ENCODE assay signal across 1 cellular context in the genomic region with DNA sequence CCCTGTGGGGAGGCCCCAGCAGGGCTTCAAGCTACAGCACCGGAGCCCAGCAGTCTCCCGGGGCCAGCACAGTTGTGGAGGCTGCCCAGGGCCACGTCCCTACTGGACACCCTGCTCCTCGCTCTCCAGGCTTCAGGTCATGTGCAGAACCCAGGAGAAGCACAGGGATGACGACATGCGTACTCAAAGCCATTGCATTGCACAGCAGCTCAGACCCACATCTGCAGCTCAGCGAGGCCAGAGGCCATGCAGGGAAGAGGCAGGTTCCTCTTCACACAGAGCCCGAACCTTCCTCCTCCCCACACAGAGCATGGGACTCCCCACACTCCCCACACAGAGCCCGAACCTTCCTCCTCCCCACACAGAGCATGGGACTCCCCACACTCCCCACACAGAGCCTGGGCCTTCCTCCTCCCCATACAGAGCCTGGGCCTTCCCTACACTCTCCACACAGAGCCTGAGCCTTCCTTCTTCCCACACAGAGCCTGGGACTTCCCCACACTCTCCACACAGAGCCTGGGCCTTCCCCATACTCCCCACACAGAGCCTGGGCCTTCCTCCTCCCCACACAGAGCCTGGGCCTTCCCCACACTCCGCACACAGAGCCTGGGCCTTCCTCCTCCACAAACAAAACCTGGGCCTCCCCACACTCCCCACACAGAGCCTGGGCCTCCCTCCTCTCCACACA.
TF ChIP-seq lines count a peak whose summit lies in the region.

No MANE protein-coding gene starts in this region.

TF ChIP-seq in GM23338, 12 proteins besides CTCF, POLR2A, EP300 and RAD21:
- TF ChIP-seq CREB1 (CRISPR knock-in tag; IDR thresholded peaks at IDR 0.05; ENCODE audit: low read depth): no peak
- TF ChIP-seq EZH2phosphoT487 (IDR thresholded peaks at IDR 0.05; ENCODE audit: unreplicated experiment): no peak
- TF ChIP-seq JUNB (IDR thresholded peaks at IDR 0.05; ENCODE audit: unreplicated experiment): no peak
- TF ChIP-seq, protein P1, sequence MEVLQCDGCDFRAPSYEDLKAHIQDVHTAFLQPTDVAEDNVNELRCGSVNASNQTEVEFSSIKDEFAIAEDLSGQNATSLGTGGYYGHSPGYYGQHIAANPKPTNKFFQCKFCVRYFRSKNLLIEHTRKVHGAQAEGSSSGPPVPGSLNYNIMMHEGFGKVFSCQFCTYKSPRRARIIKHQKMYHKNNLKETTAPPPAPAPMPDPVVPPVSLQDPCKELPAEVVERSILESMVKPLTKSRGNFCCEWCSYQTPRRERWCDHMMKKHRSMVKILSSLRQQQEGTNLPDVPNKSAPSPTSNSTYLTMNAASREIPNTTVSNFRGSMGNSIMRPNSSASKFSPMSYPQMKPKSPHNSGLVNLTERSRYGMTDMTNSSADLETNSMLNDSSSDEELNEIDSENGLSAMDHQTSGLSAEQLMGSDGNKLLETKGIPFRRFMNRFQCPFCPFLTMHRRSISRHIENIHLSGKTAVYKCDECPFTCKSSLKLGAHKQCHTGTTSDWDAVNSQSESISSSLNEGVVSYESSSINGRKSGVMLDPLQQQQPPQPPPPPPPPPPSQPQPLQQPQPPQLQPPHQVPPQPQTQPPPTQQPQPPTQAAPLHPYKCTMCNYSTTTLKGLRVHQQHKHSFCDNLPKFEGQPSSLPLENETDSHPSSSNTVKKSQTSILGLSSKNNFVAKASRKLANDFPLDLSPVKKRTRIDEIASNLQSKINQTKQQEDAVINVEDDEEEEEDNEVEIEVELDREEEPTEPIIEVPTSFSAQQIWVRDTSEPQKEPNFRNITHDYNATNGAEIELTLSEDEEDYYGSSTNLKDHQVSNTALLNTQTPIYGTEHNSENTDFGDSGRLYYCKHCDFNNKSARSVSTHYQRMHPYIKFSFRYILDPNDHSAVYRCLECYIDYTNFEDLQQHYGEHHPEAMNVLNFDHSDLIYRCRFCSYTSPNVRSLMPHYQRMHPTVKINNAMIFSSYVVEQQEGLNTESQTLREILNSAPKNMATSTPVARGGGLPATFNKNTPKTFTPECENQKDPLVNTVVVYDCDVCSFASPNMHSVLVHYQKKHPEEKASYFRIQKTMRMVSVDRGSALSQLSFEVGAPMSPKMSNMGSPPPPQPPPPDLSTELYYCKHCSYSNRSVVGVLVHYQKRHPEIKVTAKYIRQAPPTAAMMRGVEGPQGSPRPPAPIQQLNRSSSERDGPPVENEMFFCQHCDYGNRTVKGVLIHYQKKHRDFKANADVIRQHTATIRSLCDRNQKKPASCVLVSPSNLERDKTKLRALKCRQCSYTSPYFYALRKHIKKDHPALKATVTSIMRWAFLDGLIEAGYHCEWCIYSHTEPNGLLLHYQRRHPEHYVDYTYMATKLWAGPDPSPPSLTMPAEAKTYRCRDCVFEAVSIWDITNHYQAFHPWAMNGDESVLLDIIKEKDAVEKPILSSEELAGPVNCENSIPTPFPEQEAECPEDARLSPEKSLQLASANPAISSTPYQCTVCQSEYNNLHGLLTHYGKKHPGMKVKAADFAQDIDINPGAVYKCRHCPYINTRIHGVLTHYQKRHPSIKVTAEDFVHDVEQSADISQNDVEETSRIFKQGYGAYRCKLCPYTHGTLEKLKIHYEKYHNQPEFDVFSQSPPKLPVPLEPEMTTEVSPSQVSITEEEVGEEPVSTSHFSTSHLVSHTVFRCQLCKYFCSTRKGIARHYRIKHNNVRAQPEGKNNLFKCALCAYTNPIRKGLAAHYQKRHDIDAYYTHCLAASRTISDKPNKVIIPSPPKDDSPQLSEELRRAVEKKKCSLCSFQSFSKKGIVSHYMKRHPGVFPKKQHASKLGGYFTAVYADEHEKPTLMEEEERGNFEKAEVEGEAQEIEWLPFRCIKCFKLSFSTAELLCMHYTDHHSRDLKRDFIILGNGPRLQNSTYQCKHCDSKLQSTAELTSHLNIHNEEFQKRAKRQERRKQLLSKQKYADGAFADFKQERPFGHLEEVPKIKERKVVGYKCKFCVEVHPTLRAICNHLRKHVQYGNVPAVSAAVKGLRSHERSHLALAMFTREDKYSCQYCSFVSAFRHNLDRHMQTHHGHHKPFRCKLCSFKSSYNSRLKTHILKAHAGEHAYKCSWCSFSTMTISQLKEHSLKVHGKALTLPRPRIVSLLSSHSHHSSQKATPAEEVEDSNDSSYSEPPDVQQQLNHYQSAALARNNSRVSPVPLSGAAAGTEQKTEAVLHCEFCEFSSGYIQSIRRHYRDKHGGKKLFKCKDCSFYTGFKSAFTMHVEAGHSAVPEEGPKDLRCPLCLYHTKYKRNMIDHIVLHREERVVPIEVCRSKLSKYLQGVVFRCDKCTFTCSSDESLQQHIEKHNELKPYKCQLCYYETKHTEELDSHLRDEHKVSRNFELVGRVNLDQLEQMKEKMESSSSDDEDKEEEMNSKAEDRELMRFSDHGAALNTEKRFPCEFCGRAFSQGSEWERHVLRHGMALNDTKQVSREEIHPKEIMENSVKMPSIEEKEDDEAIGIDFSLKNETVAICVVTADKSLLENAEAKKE (CRISPR knock-in tag; IDR thresholded peaks at IDR 0.05): no peak
- TF ChIP-seq, protein P2, sequence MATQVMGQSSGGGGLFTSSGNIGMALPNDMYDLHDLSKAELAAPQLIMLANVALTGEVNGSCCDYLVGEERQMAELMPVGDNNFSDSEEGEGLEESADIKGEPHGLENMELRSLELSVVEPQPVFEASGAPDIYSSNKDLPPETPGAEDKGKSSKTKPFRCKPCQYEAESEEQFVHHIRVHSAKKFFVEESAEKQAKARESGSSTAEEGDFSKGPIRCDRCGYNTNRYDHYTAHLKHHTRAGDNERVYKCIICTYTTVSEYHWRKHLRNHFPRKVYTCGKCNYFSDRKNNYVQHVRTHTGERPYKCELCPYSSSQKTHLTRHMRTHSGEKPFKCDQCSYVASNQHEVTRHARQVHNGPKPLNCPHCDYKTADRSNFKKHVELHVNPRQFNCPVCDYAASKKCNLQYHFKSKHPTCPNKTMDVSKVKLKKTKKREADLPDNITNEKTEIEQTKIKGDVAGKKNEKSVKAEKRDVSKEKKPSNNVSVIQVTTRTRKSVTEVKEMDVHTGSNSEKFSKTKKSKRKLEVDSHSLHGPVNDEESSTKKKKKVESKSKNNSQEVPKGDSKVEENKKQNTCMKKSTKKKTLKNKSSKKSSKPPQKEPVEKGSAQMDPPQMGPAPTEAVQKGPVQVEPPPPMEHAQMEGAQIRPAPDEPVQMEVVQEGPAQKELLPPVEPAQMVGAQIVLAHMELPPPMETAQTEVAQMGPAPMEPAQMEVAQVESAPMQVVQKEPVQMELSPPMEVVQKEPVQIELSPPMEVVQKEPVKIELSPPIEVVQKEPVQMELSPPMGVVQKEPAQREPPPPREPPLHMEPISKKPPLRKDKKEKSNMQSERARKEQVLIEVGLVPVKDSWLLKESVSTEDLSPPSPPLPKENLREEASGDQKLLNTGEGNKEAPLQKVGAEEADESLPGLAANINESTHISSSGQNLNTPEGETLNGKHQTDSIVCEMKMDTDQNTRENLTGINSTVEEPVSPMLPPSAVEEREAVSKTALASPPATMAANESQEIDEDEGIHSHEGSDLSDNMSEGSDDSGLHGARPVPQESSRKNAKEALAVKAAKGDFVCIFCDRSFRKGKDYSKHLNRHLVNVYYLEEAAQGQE (IDR thresholded peaks at IDR 0.05; ENCODE audit: unreplicated experiment): no peak
- TF ChIP-seq STAT1 (IDR thresholded peaks at IDR 0.05; ENCODE audit: unreplicated experiment): no peak
- TF ChIP-seq EZH2 (IDR thresholded peaks at IDR 0.05; ENCODE audit: low read depth, unreplicated experiment): no peak
- TF ChIP-seq POLR2AphosphoS5 (IDR thresholded peaks at IDR 0.05; ENCODE audit: low read depth): no peak
- no peak for TF ChIP-seq NANOG (IDR thresholded peaks at IDR 0.05; ENCODE audit: borderline replicate concordance)
- no peak for TF ChIP-seq ZNF114 (CRISPR knock-in tag; IDR thresholded peaks at IDR 0.05)
- no peak for TF ChIP-seq ZNF331 (CRISPR knock-in tag; IDR thresholded peaks at IDR 0.05; ENCODE audit: low read depth)
- TF ChIP-seq, protein P3, sequence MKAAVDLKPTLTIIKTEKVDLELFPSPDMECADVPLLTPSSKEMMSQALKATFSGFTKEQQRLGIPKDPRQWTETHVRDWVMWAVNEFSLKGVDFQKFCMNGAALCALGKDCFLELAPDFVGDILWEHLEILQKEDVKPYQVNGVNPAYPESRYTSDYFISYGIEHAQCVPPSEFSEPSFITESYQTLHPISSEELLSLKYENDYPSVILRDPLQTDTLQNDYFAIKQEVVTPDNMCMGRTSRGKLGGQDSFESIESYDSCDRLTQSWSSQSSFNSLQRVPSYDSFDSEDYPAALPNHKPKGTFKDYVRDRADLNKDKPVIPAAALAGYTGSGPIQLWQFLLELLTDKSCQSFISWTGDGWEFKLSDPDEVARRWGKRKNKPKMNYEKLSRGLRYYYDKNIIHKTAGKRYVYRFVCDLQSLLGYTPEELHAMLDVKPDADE (IDR thresholded peaks at IDR 0.05): no peak
TF ChIP-seq in GM23338: peak in this region for 0.
